Comparison of ENCODE assay signal across 2 cellular contexts in the genomic region with DNA sequence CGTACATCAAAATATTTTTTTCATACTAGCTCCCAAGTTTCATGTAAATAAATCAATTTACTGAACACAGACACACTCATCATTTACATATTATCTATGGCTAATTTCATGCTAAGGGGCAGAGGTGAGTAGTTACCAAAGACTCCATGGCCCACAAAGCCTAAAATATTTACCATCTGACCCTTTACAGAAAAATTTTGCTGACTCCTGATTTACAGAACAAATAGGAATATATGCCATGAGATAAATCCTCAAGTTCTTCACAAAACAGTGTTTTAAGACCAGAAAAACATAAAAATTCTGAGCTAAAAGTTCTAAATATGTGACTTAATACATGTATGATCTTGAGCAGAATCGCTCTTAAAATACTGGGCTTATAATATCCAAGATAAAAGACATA.
TF ChIP-seq lines count a peak whose summit lies in the region.

No MANE protein-coding gene starts in this region.

TF ChIP-seq in HepG2, 621 proteins besides CTCF, POLR2A, EP300 and RAD21:
- TF ChIP-seq ZMYM3 (CRISPR knock-in tag; IDR thresholded peaks at IDR 0.05) (no peak), MAFK (conservative IDR thresholded peaks at IDR 0.05 in 1 of 2, IDR thresholded peaks at IDR 0.05 in 1 of 2; ENCODE audit: low read length in 2 of 2) (peak; percentile 85 to 87), ZNF563 (CRISPR knock-in tag; IDR thresholded peaks at IDR 0.05) (no peak), MAFF (IDR thresholded peaks at IDR 0.05; ENCODE audit: low read depth, low read length) (peak; percentile 82), ZNF724P (CRISPR knock-in tag; IDR thresholded peaks at IDR 0.05; ENCODE audit: borderline replicate concordance) (no peak), ZFY (CRISPR knock-in tag; IDR thresholded peaks at IDR 0.05) (no peak), ATRX (CRISPR knock-in tag; IDR thresholded peaks at IDR 0.05; ENCODE audit: borderline replicate concordance) (no peak)
- TF ChIP-seq, protein P1, sequence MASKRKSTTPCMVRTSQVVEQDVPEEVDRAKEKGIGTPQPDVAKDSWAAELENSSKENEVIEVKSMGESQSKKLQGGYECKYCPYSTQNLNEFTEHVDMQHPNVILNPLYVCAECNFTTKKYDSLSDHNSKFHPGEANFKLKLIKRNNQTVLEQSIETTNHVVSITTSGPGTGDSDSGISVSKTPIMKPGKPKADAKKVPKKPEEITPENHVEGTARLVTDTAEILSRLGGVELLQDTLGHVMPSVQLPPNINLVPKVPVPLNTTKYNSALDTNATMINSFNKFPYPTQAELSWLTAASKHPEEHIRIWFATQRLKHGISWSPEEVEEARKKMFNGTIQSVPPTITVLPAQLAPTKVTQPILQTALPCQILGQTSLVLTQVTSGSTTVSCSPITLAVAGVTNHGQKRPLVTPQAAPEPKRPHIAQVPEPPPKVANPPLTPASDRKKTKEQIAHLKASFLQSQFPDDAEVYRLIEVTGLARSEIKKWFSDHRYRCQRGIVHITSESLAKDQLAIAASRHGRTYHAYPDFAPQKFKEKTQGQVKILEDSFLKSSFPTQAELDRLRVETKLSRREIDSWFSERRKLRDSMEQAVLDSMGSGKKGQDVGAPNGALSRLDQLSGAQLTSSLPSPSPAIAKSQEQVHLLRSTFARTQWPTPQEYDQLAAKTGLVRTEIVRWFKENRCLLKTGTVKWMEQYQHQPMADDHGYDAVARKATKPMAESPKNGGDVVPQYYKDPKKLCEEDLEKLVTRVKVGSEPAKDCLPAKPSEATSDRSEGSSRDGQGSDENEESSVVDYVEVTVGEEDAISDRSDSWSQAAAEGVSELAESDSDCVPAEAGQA (IDR thresholded peaks at IDR 0.05; ENCODE audit: low read depth): no peak
- TF ChIP-seq, protein P1 (CRISPR knock-in tag; IDR thresholded peaks at IDR 0.05; ENCODE audit: borderline replicate concordance): no peak
TF ChIP-seq in HepG2: peak in this region for 2.

TF ChIP-seq in K562, 482 proteins besides CTCF, POLR2A, EP300 and RAD21:
- TF ChIP-seq C11orf30 (IDR thresholded peaks at IDR 0.05; ENCODE audit: low read depth): peak; percentile 54; the same call in 1 of the 2 replicates
- TF ChIP-seq ZNF316 (IDR thresholded peaks at IDR 0.05): peak; percentile 75
- no peak for TF ChIP-seq POLR2AphosphoS2 (IDR thresholded peaks at IDR 0.05; ENCODE audit: low read length)
